Comparison of ENCODE assay signal across 28 cellular contexts in the genomic region with DNA sequence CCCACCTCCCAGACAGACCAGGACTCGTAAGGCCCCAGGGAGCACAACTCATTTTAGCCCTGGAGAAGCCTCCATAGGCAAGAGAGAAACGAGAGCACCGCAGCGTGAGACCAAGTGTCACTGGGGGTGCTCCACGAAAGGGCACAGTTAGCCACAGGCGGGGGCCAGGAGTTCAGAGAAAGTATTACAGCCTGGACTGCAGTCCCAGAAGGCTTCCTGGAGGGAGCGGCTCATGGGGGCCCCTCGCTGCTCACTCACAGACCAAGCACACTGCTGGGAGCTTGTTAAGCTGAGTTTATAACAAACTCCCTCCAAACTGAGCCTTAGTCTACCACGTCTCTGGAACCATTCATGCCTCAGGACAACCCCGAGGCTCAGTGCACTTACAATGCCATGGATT. TPM values are rescaled to one million over a fixed set of nuclear protein-coding genes. Genes with fewer than 3 reads are reported as not detected.
"Had no signal": no experiment of that assay in that cellular context is flagged by ENCODE, and none has a peak within 500 bp of the region (broad histone marks: within the 10 kb centered on the region; RNA-seq: fewer than 3 reads in every experiment).

No MANE protein-coding gene starts in this region.

- H3K4me1 Mint-ChIP-seq: nephron; neural progenitor cell; stimulated activated effector memory CD8-positive, alpha-beta T cell treated with anti-CD3 and anti-CD28 coated beads, Interleukin-12 subunit alpha, Interleukin-12 subunit beta, amount 100 ng/mL, for 72 hours had no signal

- H3K4me2 ChIP-seq: neural progenitor cell had no signal

- H3K27me3 Mint-ChIP-seq: naive thymus-derived CD4-positive, alpha-beta T cell; progenitor cell of endocrine pancreas; stimulated activated naive B cell treated with anti-CD40 and anti-IgM and Interleukin-4, amounts not matched to agents 10 μg/mL and 1 μg/mL and 100 μg/mL, for 72 hours; stimulated activated naive CD8-positive, alpha-beta T cell treated with anti-CD3 and anti-CD28 coated beads, Interleukin-15, Interleukin-2, amounts not matched to agents 100 ng/mL and 50 ng/mL, for 24 hours had no signal

- ATAC-seq: naive thymus-derived CD4-positive, alpha-beta T cell; psoas muscle; right cardiac atrium; right lobe of liver; stimulated activated effector memory CD8-positive, alpha-beta T cell treated with anti-CD3 and anti-CD28 coated beads, Interleukin-12 subunit alpha, Interleukin-12 subunit beta, amount 100 ng/mL, for 72 hours; stimulated activated naive B cell treated with anti-CD40 and anti-IgM and Interleukin-4, amounts not matched to agents 10 μg/mL and 1 μg/mL and 100 μg/mL, for 72 hours had no signal

- H3K9me3 Mint-ChIP-seq: naive thymus-derived CD4-positive, alpha-beta T cell; nephron; neural progenitor cell; stimulated activated effector memory CD8-positive, alpha-beta T cell treated with anti-CD3 and anti-CD28 coated beads, Interleukin-12 subunit alpha, Interleukin-12 subunit beta, amount 100 ng/mL, for 72 hours; stimulated activated naive B cell treated with anti-CD40 and anti-IgM and Interleukin-4, amounts not matched to agents 10 μg/mL and 1 μg/mL and 100 μg/mL, for 72 hours; stimulated activated naive CD8-positive, alpha-beta T cell treated with anti-CD3 and anti-CD28 coated beads, Interleukin-15, Interleukin-2, amounts not matched to agents 100 ng/mL and 50 ng/mL, for 24 hours had no signal

- FAIRE-seq: small intestine had no signal

- H3K27ac Mint-ChIP-seq: nephron; neural progenitor cell; progenitor cell of endocrine pancreas; stimulated activated effector memory CD8-positive, alpha-beta T cell treated with anti-CD3 and anti-CD28 coated beads, Interleukin-12 subunit alpha, Interleukin-12 subunit beta, amount 100 ng/mL, for 72 hours; stimulated activated naive B cell treated with anti-CD40 and anti-IgM and Interleukin-4, amounts not matched to agents 10 μg/mL and 1 μg/mL and 100 μg/mL, for 72 hours; stimulated activated naive CD8-positive, alpha-beta T cell treated with anti-CD3 and anti-CD28 coated beads, Interleukin-15, Interleukin-2, amounts not matched to agents 100 ng/mL and 50 ng/mL, for 24 hours had no signal

- H3K4me3 Mint-ChIP-seq: naive thymus-derived CD4-positive, alpha-beta T cell; nephron; neural progenitor cell; stimulated activated effector memory CD8-positive, alpha-beta T cell treated with anti-CD3 and anti-CD28 coated beads, Interleukin-12 subunit alpha, Interleukin-12 subunit beta, amount 100 ng/mL, for 72 hours; stimulated activated naive B cell treated with anti-CD40 and anti-IgM and Interleukin-4, amounts not matched to agents 10 μg/mL and 1 μg/mL and 100 μg/mL, for 72 hours; stimulated activated naive CD8-positive, alpha-beta T cell treated with anti-CD3 and anti-CD28 coated beads, Interleukin-15, Interleukin-2, amounts not matched to agents 100 ng/mL and 50 ng/mL, for 24 hours had no signal

- DNase-seq: naive thymus-derived CD4-positive, alpha-beta T cell; occipital lobe; ovary; right cardiac atrium; right lobe of liver; sigmoid colon; small intestine; stimulated activated CD4-positive, alpha-beta T cell treated with anti-CD3 and anti-CD28 coated beads, Interleukin-15, amount 100 ng/mL, for 24 hours; stimulated activated CD4-positive, alpha-beta T cell treated with anti-CD3 and anti-CD28 coated beads, Interleukin-2, amount 100 ng/mL, for 24 hours; stimulated activated CD4-positive, alpha-beta T cell treated with anti-CD3 and anti-CD28 coated beads, Interleukin-2, amount 100 ng/mL, for 48 hours; stimulated activated CD4-positive, alpha-beta T cell treated with anti-CD3 and anti-CD28 coated beads, Interleukin-4, amount 100 ng/mL, for 24 hours; stimulated activated naive B cell treated with anti-CD40 and anti-IgM and Interleukin-4, amounts not matched to agents 10 μg/mL and 1 μg/mL and 100 μg/mL, for 72 hours; stimulated activated naive CD4-positive, alpha-beta T cell treated with Interleukin-2 at 50 U/mL for 16 hours; stomach; thyroid gland; trophoblast cell; upper lobe of left lung; uterus had no signal

- H3K9me3 ChIP-seq: ovary, psoas muscle, right lobe of liver, sigmoid colon, stomach, thoracic aorta, thyroid gland, tibial nerve, upper lobe of left lung, uterus had no signal

- H2AFZ ChIP-seq: neural progenitor cell, parathyroid adenoma had no signal

- H3K4me3 ChIP-seq: neural progenitor cell, ovary, psoas muscle, right lobe of liver, sigmoid colon, stomach, thoracic aorta, thyroid gland, tibial nerve, upper lobe of left lung, uterus had no signal

- H3K27me3 ChIP-seq: neural progenitor cell, ovary, right lobe of liver, sigmoid colon, stomach, thyroid gland, tibial nerve, upper lobe of left lung, uterus had no signal

- H3K36me3 ChIP-seq: neural progenitor cell, ovary, uterus had no signal

- H3K27ac ChIP-seq: neural progenitor cell, ovary, parathyroid adenoma, psoas muscle, right lobe of liver, sigmoid colon, stomach, thoracic aorta, thyroid gland, tibial nerve, upper lobe of left lung, uterus had no signal

- H3K9ac ChIP-seq: neural progenitor cell, parathyroid adenoma had no signal

- H3K4me1 ChIP-seq: neural progenitor cell, parathyroid adenoma, psoas muscle, sigmoid colon, tibial nerve, uterus had no signal

RNA-seq across cellular contexts. Expression of a gene that starts 17.1 kb away (rescaled TPM):
- polyA plus RNA-seq: naive thymus-derived CD4-positive, alpha-beta T cell; neural cell had no signal
